ENCODE assay signal across 27 cellular contexts in the genomic region with DNA sequence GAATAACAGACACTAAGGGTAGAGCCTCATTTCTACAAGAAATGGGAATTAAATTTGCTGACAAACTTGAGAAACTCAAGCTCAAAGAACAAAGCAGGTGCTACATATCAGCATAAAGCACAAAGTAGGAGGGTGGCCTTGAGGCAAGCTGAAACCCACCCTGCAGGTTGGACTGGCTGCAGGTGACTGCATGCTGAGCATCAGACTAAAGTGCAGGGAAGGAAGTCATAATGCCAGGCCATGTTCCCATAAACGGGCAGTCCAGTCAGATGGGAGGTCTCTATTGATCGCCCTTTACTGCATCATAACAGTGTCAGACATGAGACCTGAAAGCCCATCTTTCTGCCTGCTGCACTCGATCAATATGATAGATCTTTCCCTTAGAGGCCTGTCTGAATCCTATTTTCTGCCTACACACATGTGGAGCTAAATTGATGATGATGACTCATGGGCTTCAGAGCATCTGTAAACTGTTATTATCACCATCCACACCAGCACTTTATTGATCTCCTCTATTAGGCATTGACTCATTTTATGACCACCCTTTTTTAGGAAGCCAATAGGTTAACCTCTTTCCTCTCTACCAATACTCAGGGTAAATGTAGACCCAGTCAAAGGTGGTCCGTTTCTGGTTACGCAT.
"Had no signal": no experiment of that assay in that cellular context is flagged by ENCODE, and none has a peak within 500 bp of the region (broad histone marks: within the 10 kb centered on the region; RNA-seq: fewer than 3 reads in every experiment).

No MANE protein-coding gene starts in this region.

- H3K27ac Mint-ChIP-seq: activated CD4-positive, alpha-beta T cell treated with anti-CD3 and anti-CD28 coated beads for 36 hours; activated CD4-positive, alpha-beta T cell treated with anti-CD3 and anti-CD28 coated beads, Interleukin-2, amount 10 ng/mL, durations not matched to agents 7 days and 5 days; activated CD8-positive, alpha-beta T cell treated with anti-CD3 and anti-CD28 coated beads, Interleukin-2, amount 10 ng/mL, durations not matched to agents 7 days and 5 days; activated naive CD4-positive, alpha-beta T cell treated with anti-CD3 and anti-CD28 coated beads for 36 hours; activated naive CD4-positive, alpha-beta T cell treated with anti-CD3 and anti-CD28 coated beads, Interleukin-2, amount 50 U/mL, for 72 hours; activated T-cell treated with anti-CD3 and anti-CD28 coated beads, Interleukin-2, amount 50 U/mL, for 24 hours; activated T-helper 2 cell treated with anti-CD3 and anti-CD28 coated beads, Interferon-gamma antibody, Interleukin-2, Interleukin-4, amounts not matched to agents 10 μg/mL and 5 μg/mL and 100 μg/mL, durations not matched to agents 14 hours and 24 hours and 36 hours; brain; T-helper 1 cell treated with Interleukin-12 subunit alpha and Interleukin-12 subunit beta and Interleukin-4 antibody, amounts not matched to agents 30 μg/mL and 1 μg/mL, for 36 hours; T-helper 2 cell treated with Interferon-gamma antibody and Interleukin-4, amounts not matched to agents 5 μg/mL and 100 μg/mL, for 36 hours had no signal

- H3K4me3 Mint-ChIP-seq: activated CD4-positive, alpha-beta T cell treated with anti-CD3 and anti-CD28 coated beads for 36 hours; activated CD4-positive, alpha-beta T cell treated with anti-CD3 and anti-CD28 coated beads, Interleukin-2, amount 10 ng/mL, durations not matched to agents 7 days and 5 days; activated CD8-positive, alpha-beta T cell treated with anti-CD3 and anti-CD28 coated beads, Interleukin-2, amount 10 ng/mL, durations not matched to agents 7 days and 5 days; activated naive CD4-positive, alpha-beta T cell treated with anti-CD3 and anti-CD28 coated beads for 36 hours; activated T-cell treated with anti-CD3 and anti-CD28 coated beads, Interleukin-2, amount 50 U/mL, for 24 hours; brain; T-helper 1 cell treated with Interleukin-12 subunit alpha and Interleukin-12 subunit beta and Interleukin-4 antibody, amounts not matched to agents 30 μg/mL and 1 μg/mL, for 36 hours; T-helper 2 cell treated with Interferon-gamma antibody and Interleukin-4, amounts not matched to agents 5 μg/mL and 100 μg/mL, for 36 hours had no signal

- H3K4me1 Mint-ChIP-seq: activated CD4-positive, alpha-beta T cell treated with anti-CD3 and anti-CD28 coated beads for 36 hours; activated CD4-positive, alpha-beta T cell treated with anti-CD3 and anti-CD28 coated beads, Interleukin-2, amount 10 ng/mL, durations not matched to agents 7 days and 5 days had no signal

- H3K9ac ChIP-seq: KMS-11, SK-N-SH had no signal

- H3K27me3 Mint-ChIP-seq: activated CD4-positive, alpha-beta T cell treated with anti-CD3 and anti-CD28 coated beads, Interleukin-2, amount 10 ng/mL, durations not matched to agents 7 days and 5 days; activated T-cell treated with anti-CD3 and anti-CD28 coated beads, Interleukin-2, amount 50 U/mL, for 24 hours had no signal

- H3K4me1 ChIP-seq: adrenal gland, SJSA1 had no signal

- H3K9me3 ChIP-seq: adrenal gland, SJSA1, SK-N-SH had no signal

- DNase-seq: activated CD4-positive, alpha-beta T cell treated with anti-CD3 and anti-CD28 coated beads for 36 hours; activated CD4-positive, alpha-beta T cell treated with anti-CD3 and anti-CD28 coated beads, Interleukin-2, amount 10 ng/mL, durations not matched to agents 7 days and 5 days; activated CD4-positive, alpha-beta T cell treated with anti-CD3 and anti-CD28 coated beads, Interleukin-2, amount 50 U/mL, for 48 hours; activated CD8-positive, alpha-beta T cell treated with anti-CD3 and anti-CD28 coated beads, Interleukin-2, amount 10 ng/mL, durations not matched to agents 7 days and 5 days; activated gamma-delta T cell; activated naive CD4-positive, alpha-beta T cell treated with anti-CD3 and anti-CD28 coated beads for 36 hours; activated T-cell treated with anti-CD3 and anti-CD28 coated beads, Interleukin-2, amount 50 U/mL, for 24 hours; adrenal gland; MM.1S; MV-4-11; NCI-H1092 treated with DMSO at 0.1 percent for 48 hours; NCI-H146; NCI-H187; NCI-H2029 treated with DMSO at 0.1 percent for 48 hours; NCI-H2107; NCI-H2171; NCI-H510A treated with DMSO at 0.1 percent for 48 hours; NCI-H526 treated with DMSO at 0.1 percent for 48 hours; SHP77 treated with DMSO at 0.1 percent for 48 hours; SK-N-SH had no signal

- H3K36me3 ChIP-seq: adrenal gland, SJSA1 had no signal

- H3K36me3 Mint-ChIP-seq: activated naive CD4-positive, alpha-beta T cell treated with anti-CD3 and anti-CD28 coated beads, Interleukin-2, amount 50 U/mL, for 72 hours; brain had no signal

- H3K27me3 ChIP-seq: adrenal gland, SJSA1 had no signal

- H3K4me3 ChIP-seq: adrenal gland, SJSA1 had no signal

- H3K27ac ChIP-seq: adrenal gland, KMS-11, SJSA1 had no signal

- H3K4me2 ChIP-seq: KMS-11, SK-N-SH had no signal

- H3K9me3 Mint-ChIP-seq: activated CD4-positive, alpha-beta T cell treated with anti-CD3 and anti-CD28 coated beads, Interleukin-2, amount 10 ng/mL, durations not matched to agents 7 days and 5 days; activated naive CD4-positive, alpha-beta T cell treated with anti-CD3 and anti-CD28 coated beads for 36 hours; activated naive CD4-positive, alpha-beta T cell treated with anti-CD3 and anti-CD28 coated beads, Interleukin-2, amount 50 U/mL, for 72 hours; activated T-cell treated with anti-CD3 and anti-CD28 coated beads, Interleukin-2, amount 50 U/mL, for 24 hours; activated T-helper 2 cell treated with anti-CD3 and anti-CD28 coated beads, Interferon-gamma antibody, Interleukin-2, Interleukin-4, amounts not matched to agents 10 μg/mL and 5 μg/mL and 100 μg/mL, durations not matched to agents 14 hours and 24 hours and 36 hours; T-helper 1 cell treated with Interleukin-12 subunit alpha and Interleukin-12 subunit beta and Interleukin-4 antibody, amounts not matched to agents 30 μg/mL and 1 μg/mL, for 36 hours; T-helper 2 cell treated with Interferon-gamma antibody and Interleukin-4, amounts not matched to agents 5 μg/mL and 100 μg/mL, for 36 hours had no signal
